ENCODE assay signal across 8 cellular contexts in the genomic region with DNA sequence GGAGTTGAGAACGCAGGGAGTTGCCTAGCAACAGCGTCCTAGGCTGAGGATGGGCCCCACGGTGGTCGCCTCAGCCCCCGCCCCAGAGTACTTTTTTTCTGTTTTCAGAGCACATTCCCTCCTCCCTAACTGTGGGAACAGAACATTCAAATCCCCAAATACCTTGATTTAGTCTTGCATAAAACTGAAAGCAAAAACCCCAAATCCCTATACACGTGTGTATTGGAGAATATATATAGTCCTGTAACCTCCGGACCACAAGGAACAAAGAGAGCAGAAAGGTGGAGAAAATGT. TPM values are rescaled to one million over a fixed set of nuclear protein-coding genes. Genes with fewer than 3 reads are reported as not detected.
A peak's percentile ranks its signal among the peaks of the same experiment; 100 is the strongest.
DNase-seq lines count a peak whose midpoint lies in the region; ATAC-seq and TF ChIP-seq lines count a peak whose summit lies in the region.

No MANE protein-coding gene starts in this region.

- POLR2A ChIA-PET in activated CD4-positive, alpha-beta T cell treated with anti-CD3 and anti-CD28 coated beads, Interleukin-2, amount 10 ng/mL, durations not matched to agents 7 days and 5 days (lab: Charles Lee) = no interaction called here

- H3K27ac Mint-ChIP-seq in activated CD4-positive, alpha-beta T cell treated with anti-CD3 and anti-CD28 coated beads, Interleukin-2, amount 10 ng/mL, durations not matched to agents 7 days and 5 days = peak overlapping the region; percentile 74
- H3K27ac Mint-ChIP-seq in activated naive CD8-positive, alpha-beta T cell = peak overlapping the region; percentile 89

- TF ChIP-seq CTCF in kidney epithelial cell (IDR thresholded peaks at IDR 0.05; ENCODE audit: insufficient read depth, low read length, poor library complexity, severe bottlenecking) (no peak), testis (IDR thresholded peaks at IDR 0.05) (no peak)

- H3K4me3 ChIP-seq in kidney epithelial cell (ENCODE audit: low read depth, low read length) = peak overlapping the region; percentile 96
- peak overlapping the region; percentile 87 to 96 for H3K4me3 ChIP-seq in testis

- H3K27me3 ChIP-seq in kidney epithelial cell (ENCODE audit: control insufficient read depth, insufficient read depth, low read length) = no peaks in the 10 kb centered on the region
- H3K27me3 ChIP-seq in testis = no peaks in the 10 kb centered on the region

- H3K4me3 Mint-ChIP-seq in activated CD4-positive, alpha-beta T cell treated with anti-CD3 and anti-CD28 coated beads, Interleukin-2, amount 10 ng/mL, durations not matched to agents 7 days and 5 days = peak overlapping the region; percentile 88
- H3K4me3 Mint-ChIP-seq in activated naive CD8-positive, alpha-beta T cell = peak overlapping the region; percentile 94

- no peak for DNase-seq in activated CD4-positive, alpha-beta T cell treated with anti-CD3 and anti-CD28 coated beads, Interleukin-2, amount 10 ng/mL, durations not matched to agents 7 days and 5 days
- DNase-seq in activated CD4-positive, alpha-beta T cell treated with anti-CD3 and anti-CD28 coated beads, Interleukin-2, amount 50 U/mL, for 1 hour = no peak
- no peak for DNase-seq in kidney epithelial cell (ENCODE audit: low read depth)
- DNase-seq in testis = no peak
- no peak for DNase-seq in NCI-H2227 (lab: John Stamatoyannopoulos, UW; ENCODE audit: unreplicated experiment)
- DNase-seq in foreskin melanocyte = no peak

- no peaks in the 10 kb centered on the region for H3K9me3 ChIP-seq in testis

- peaks cover 28% of the 10 kb centered on the region for H3K4me1 ChIP-seq in testis

- 1 to 2% methylated on average over 7 of the region's 7 CpGs for WGBS in testis, 2 donors

- peaks cover 47% of the 10 kb centered on the region for H3K4me1 Mint-ChIP-seq in activated CD4-positive, alpha-beta T cell treated with anti-CD3 and anti-CD28 coated beads, Interleukin-2, amount 10 ng/mL, durations not matched to agents 7 days and 5 days
- peaks cover 43% of the 10 kb centered on the region for H3K4me1 Mint-ChIP-seq in activated naive CD8-positive, alpha-beta T cell (ENCODE audit: low read depth)

- peak overlapping the region in 1 of 2 donors; percentile 99 for H3K27ac ChIP-seq in testis

- peaks cover 3% of the 10 kb centered on the region for H3K36me3 Mint-ChIP-seq in activated CD4-positive, alpha-beta T cell treated with anti-CD3 and anti-CD28 coated beads, Interleukin-2, amount 10 ng/mL, durations not matched to agents 7 days and 5 days (ENCODE audit: low read depth)
- peaks cover 2% of the 10 kb centered on the region for H3K36me3 Mint-ChIP-seq in activated naive CD8-positive, alpha-beta T cell

- H3K36me3 ChIP-seq in kidney epithelial cell (ENCODE audit: control insufficient read depth, insufficient read depth, low read length) (no peaks in the 10 kb centered on the region), testis (ENCODE audit: low read depth, missing control alignments) (no peaks in the 10 kb centered on the region)

- no peaks in the 10 kb centered on the region for H3K9me3 Mint-ChIP-seq in activated CD4-positive, alpha-beta T cell treated with anti-CD3 and anti-CD28 coated beads, Interleukin-2, amount 10 ng/mL, durations not matched to agents 7 days and 5 days
- no peaks in the 10 kb centered on the region for H3K9me3 Mint-ChIP-seq in activated naive CD8-positive, alpha-beta T cell (ENCODE audit: low read depth)

- CTCF ChIA-PET in activated CD4-positive, alpha-beta T cell treated with anti-CD3 and anti-CD28 coated beads, Interleukin-2, amount 10 ng/mL, durations not matched to agents 7 days and 5 days (lab: Charles Lee) = no interaction called here

- intact Hi-C loops in testis (cut with DNase I; ENCODE audit: low total_unique reads) = no loop called here

- H3K27me3 Mint-ChIP-seq in activated CD4-positive, alpha-beta T cell treated with anti-CD3 and anti-CD28 coated beads, Interleukin-2, amount 10 ng/mL, durations not matched to agents 7 days and 5 days = no peaks in the 10 kb centered on the region
- H3K27me3 Mint-ChIP-seq in activated naive CD8-positive, alpha-beta T cell = no peaks in the 10 kb centered on the region

- no peak for TF ChIP-seq POLR2A in testis (IDR thresholded peaks at IDR 0.05)

- no peak for ATAC-seq in GM18870 (IDR thresholded peaks at IDR 0.05; ENCODE audit: unreplicated experiment)

RNA-seq across cellular contexts. Expression of a gene that starts 0.3 kb away (rescaled TPM):
- 10 to 100 TPM; 30.9 to 35.0 TPM for total RNA-seq in activated CD4-positive, alpha-beta T cell treated with anti-CD3 and anti-CD28 coated beads, Interleukin-2, amount 10 ng/mL, durations not matched to agents 7 days and 5 days
- total RNA-seq in kidney epithelial cell = 30.5 and 31.4 TPM in 2 replicates
- total RNA-seq in testis = 10 to 100 TPM; 55.6 to 66.2 TPM
- 64.0 TPM for polyA plus RNA-seq in testis (ENCODE audit: insufficient read depth, low read depth, low replicate concordance)

RNA-seq across cellular contexts. Expression of a gene that starts 28.1 kb away (rescaled TPM):
- total RNA-seq in activated CD4-positive, alpha-beta T cell treated with anti-CD3 and anti-CD28 coated beads, Interleukin-2, amount 10 ng/mL, durations not matched to agents 7 days and 5 days = 1 to 10 TPM; 1.1 to 1.5 TPM
- total RNA-seq in kidney epithelial cell (57.6 and 58.3 TPM in 2 replicates), testis (1 to 10 TPM; 5.0 to 5.3 TPM)
- 8.8 TPM for polyA plus RNA-seq in testis (ENCODE audit: insufficient read depth, low read depth, low replicate concordance)
